Comparison of ENCODE assay signal across 22 cellular contexts in genomic region chr11:17897495-17897894, GRCh38.
"Had no signal": no experiment of that assay in that cellular context is flagged by ENCODE, and none has a peak within 500 bp of the region (broad histone marks: within the 10 kb centered on the region; RNA-seq: fewer than 3 reads in every experiment).

No MANE protein-coding gene starts in this region.

- DNase-seq: natural killer cell; occipital lobe; ovary; posterior cingulate gyrus; psoas muscle; right cardiac atrium; right lobe of liver; sigmoid colon; small intestine; stimulated activated CD4-positive, alpha-beta T cell treated with anti-CD3 and anti-CD28 coated beads, Interleukin-15, amount 100 ng/mL, for 24 hours; stimulated activated CD4-positive, alpha-beta T cell treated with anti-CD3 and anti-CD28 coated beads, Interleukin-2, amount 100 ng/mL, for 24 hours; stimulated activated CD4-positive, alpha-beta T cell treated with anti-CD3 and anti-CD28 coated beads, Interleukin-2, amount 100 ng/mL, for 48 hours; stimulated activated CD4-positive, alpha-beta T cell treated with anti-CD3 and anti-CD28 coated beads, Interleukin-4, amount 100 ng/mL, for 24 hours; stimulated activated naive B cell treated with anti-CD40 and anti-IgM and Interleukin-4, amounts not matched to agents 10 μg/mL and 1 μg/mL and 100 μg/mL, for 72 hours; stimulated activated naive CD4-positive, alpha-beta T cell treated with Interleukin-2 at 50 U/mL for 16 hours; stomach; upper lobe of left lung had no signal

- H3K9me3 Mint-ChIP-seq: natural killer cell; nephron; neural progenitor cell; stimulated activated effector memory CD8-positive, alpha-beta T cell treated with anti-CD3 and anti-CD28 coated beads, Interleukin-12 subunit alpha, Interleukin-12 subunit beta, amount 100 ng/mL, for 72 hours; stimulated activated naive B cell treated with anti-CD40 and anti-IgM and Interleukin-4, amounts not matched to agents 10 μg/mL and 1 μg/mL and 100 μg/mL, for 72 hours; stimulated activated naive CD8-positive, alpha-beta T cell treated with anti-CD3 and anti-CD28 coated beads, Interleukin-15, Interleukin-2, amounts not matched to agents 100 ng/mL and 50 ng/mL, for 24 hours had no signal

- ATAC-seq: natural killer cell; psoas muscle; right cardiac atrium; right lobe of liver; stimulated activated effector memory CD8-positive, alpha-beta T cell treated with anti-CD3 and anti-CD28 coated beads, Interleukin-12 subunit alpha, Interleukin-12 subunit beta, amount 100 ng/mL, for 72 hours; stimulated activated naive B cell treated with anti-CD40 and anti-IgM and Interleukin-4, amounts not matched to agents 10 μg/mL and 1 μg/mL and 100 μg/mL, for 72 hours had no signal

- H3K27ac Mint-ChIP-seq: natural killer cell; nephron; neural progenitor cell; progenitor cell of endocrine pancreas; stimulated activated effector memory CD8-positive, alpha-beta T cell treated with anti-CD3 and anti-CD28 coated beads, Interleukin-12 subunit alpha, Interleukin-12 subunit beta, amount 100 ng/mL, for 72 hours; stimulated activated naive B cell treated with anti-CD40 and anti-IgM and Interleukin-4, amounts not matched to agents 10 μg/mL and 1 μg/mL and 100 μg/mL, for 72 hours; stimulated activated naive CD8-positive, alpha-beta T cell treated with anti-CD3 and anti-CD28 coated beads, Interleukin-15, Interleukin-2, amounts not matched to agents 100 ng/mL and 50 ng/mL, for 24 hours had no signal

- H3K36me3 Mint-ChIP-seq: natural killer cell had no signal

- H3K27me3 Mint-ChIP-seq: stimulated activated naive B cell treated with anti-CD40 and anti-IgM and Interleukin-4, amounts not matched to agents 10 μg/mL and 1 μg/mL and 100 μg/mL, for 72 hours; stimulated activated naive CD8-positive, alpha-beta T cell treated with anti-CD3 and anti-CD28 coated beads, Interleukin-15, Interleukin-2, amounts not matched to agents 100 ng/mL and 50 ng/mL, for 24 hours had no signal

- H3K4me3 Mint-ChIP-seq: natural killer cell; nephron; neural progenitor cell; stimulated activated effector memory CD8-positive, alpha-beta T cell treated with anti-CD3 and anti-CD28 coated beads, Interleukin-12 subunit alpha, Interleukin-12 subunit beta, amount 100 ng/mL, for 72 hours; stimulated activated naive B cell treated with anti-CD40 and anti-IgM and Interleukin-4, amounts not matched to agents 10 μg/mL and 1 μg/mL and 100 μg/mL, for 72 hours; stimulated activated naive CD8-positive, alpha-beta T cell treated with anti-CD3 and anti-CD28 coated beads, Interleukin-15, Interleukin-2, amounts not matched to agents 100 ng/mL and 50 ng/mL, for 24 hours had no signal

- H3K4me1 Mint-ChIP-seq: neural progenitor cell; stimulated activated naive B cell treated with anti-CD40 and anti-IgM and Interleukin-4, amounts not matched to agents 10 μg/mL and 1 μg/mL and 100 μg/mL, for 72 hours had no signal
